In genomic region chr7:150824379-150825177, GRCh38 we compare ENCODE assay signal across 1 cellular context.
TF ChIP-seq lines count a peak whose summit lies in the region.

No MANE protein-coding gene starts in this region.

TF ChIP-seq in K562, 482 proteins besides CTCF, POLR2A, EP300 and RAD21 (continued from another document and continues in another):
- TF ChIP-seq STAT6 (CRISPR knock-in tag; IDR thresholded peaks at IDR 0.05): no peak
- TF ChIP-seq RUNX1 (IDR thresholded peaks at IDR 0.05; ENCODE audit: low read depth): no peak
- TF ChIP-seq TEAD2 (tag; IDR thresholded peaks at IDR 0.05): no peak
- no peak for TF ChIP-seq HDAC6 (IDR thresholded peaks at IDR 0.05; ENCODE audit: low read depth, low read length)
- TF ChIP-seq BCOR (IDR thresholded peaks at IDR 0.05): no peak
- no peak for TF ChIP-seq GATAD2A (IDR thresholded peaks at IDR 0.05)
- TF ChIP-seq PCBP1 (IDR thresholded peaks at IDR 0.05; ENCODE audit: low read depth, low read length, poor library complexity, severe bottlenecking): no peak
- no peak for TF ChIP-seq CHD4 (IDR thresholded peaks at IDR 0.05; ENCODE audit: insufficient read depth, insufficient replicate concordance, low read depth, low read length, poor library complexity, severe bottlenecking)
- no peak for TF ChIP-seq AFF4 (CRISPR knock-in tag; IDR thresholded peaks at IDR 0.05)
- no peak for TF ChIP-seq PURB (CRISPR knock-in tag; IDR thresholded peaks at IDR 0.05; ENCODE audit: low read depth)
- TF ChIP-seq NFXL1 (CRISPR knock-in tag; IDR thresholded peaks at IDR 0.05): 0 out of 2 replicates have a peak, but pooled peaks have one; percentile 22
- peak; percentile 66; the same call in 1 of the 2 replicates for TF ChIP-seq DIDO1 (tag; IDR thresholded peaks at IDR 0.05; ENCODE audit: low read depth)
- TF ChIP-seq NCOA4 (IDR thresholded peaks at IDR 0.05; ENCODE audit: partially characterized antibody): no peak
- no peak for TF ChIP-seq ARID3A (IDR thresholded peaks at IDR 0.05; ENCODE audit: borderline replicate concordance, low read depth, low read length)
- TF ChIP-seq FOXO4 (CRISPR knock-in tag; IDR thresholded peaks at IDR 0.05): no peak
- TF ChIP-seq NR2F6 (CRISPR knock-in tag; IDR thresholded peaks at IDR 0.05): no peak
- no peak for TF ChIP-seq CC2D1A (IDR thresholded peaks at IDR 0.05)
- TF ChIP-seq NR2C1 (IDR thresholded peaks at IDR 0.05): peak; percentile 44; the same call in 1 of the 2 replicates
- TF ChIP-seq NR2C1 (tag; IDR thresholded peaks at IDR 0.05): peak; percentile 70
- TF ChIP-seq DDX20 (tag; IDR thresholded peaks at IDR 0.05; ENCODE audit: low read depth): no peak
- TF ChIP-seq GABPB2 (CRISPR knock-in tag; conservative IDR thresholded peaks at IDR 0.05): no peak
- TF ChIP-seq ZNF318 (IDR thresholded peaks at IDR 0.05; ENCODE audit: borderline replicate concordance in 1 of 2, low read depth in 1 of 2): no peak
- peak; percentile 90 for TF ChIP-seq EHMT2 (IDR thresholded peaks at IDR 0.05)
- no peak for TF ChIP-seq ZNF561 (CRISPR knock-in tag; conservative IDR thresholded peaks at IDR 0.05)
- no peak for TF ChIP-seq GTF2E2 (tag; IDR thresholded peaks at IDR 0.05)
- no peak for TF ChIP-seq SMARCA4 (IDR thresholded peaks at IDR 0.05)
- TF ChIP-seq DEAF1 (CRISPR knock-in tag; IDR thresholded peaks at IDR 0.05): no peak
- peak; percentile 47; the same call in 1 of the 2 replicates for TF ChIP-seq HCFC1 (IDR thresholded peaks at IDR 0.05; ENCODE audit: low read depth, low read length)
- no peak for TF ChIP-seq ZHX1 (conservative IDR thresholded peaks at IDR 0.05; ENCODE audit: low read length)
- TF ChIP-seq ZNF280B (CRISPR knock-in tag; IDR thresholded peaks at IDR 0.05): no peak
